ENCODE assay signal across 18 cellular contexts in genomic region chr3:62041681-62042080, GRCh38.
DNase-seq lines count a peak whose midpoint lies in the region; ATAC-seq, FAIRE-seq and TF ChIP-seq lines count a peak whose summit lies in the region.
"Had no signal": no experiment of that assay in that cellular context is flagged by ENCODE, and none has a peak within 500 bp of the region (broad histone marks: within the 10 kb centered on the region; RNA-seq: fewer than 3 reads in every experiment).

No MANE protein-coding gene starts in this region.

- no peak for ATAC-seq in HepG2
- ATAC-seq in right lobe of liver = no peak
- ATAC-seq in GM12878 = peak; percentile 51
- no peak for ATAC-seq in HG02678 (IDR thresholded peaks at IDR 0.05; ENCODE audit: unreplicated experiment)
- no peak for ATAC-seq in HG03354 (IDR thresholded peaks at IDR 0.05; ENCODE audit: poor library complexity, severe bottlenecking, unreplicated experiment)
- ATAC-seq: A549 had no signal

- H3K27ac Mint-ChIP-seq in activated CD4-positive, alpha-beta memory T cell treated with anti-CD3 and anti-CD28 coated beads for 36 hours = no peak overlapping the region
- H3K27ac Mint-ChIP-seq: CD4-positive, alpha-beta T cell had no signal

- H3K4me3 Mint-ChIP-seq in activated CD4-positive, alpha-beta memory T cell treated with anti-CD3 and anti-CD28 coated beads for 36 hours = no peak overlapping the region
- H3K4me3 Mint-ChIP-seq: CD4-positive, alpha-beta T cell had no signal

- SMC1A ChIA-PET in GM12878 (lab: Charles Lee; ENCODE audit: uncharacterized antibody, unreplicated experiment) = no interaction called here

- no peaks in the 10 kb centered on the region for H3K4me1 Mint-ChIP-seq in activated CD4-positive, alpha-beta memory T cell treated with anti-CD3 and anti-CD28 coated beads for 36 hours (ENCODE audit: low read depth)

- H3K79me2 ChIP-seq in HepG2 (ENCODE audit: insufficient read depth, low read length) (no peaks in the 10 kb centered on the region), GM12878 (ENCODE audit: control insufficient read depth, insufficient read depth, low read length) (no peaks in the 10 kb centered on the region)

- H3K9me3 ChIP-seq in HepG2 (ENCODE audit: low read length) = no peaks in the 10 kb centered on the region
- no peaks in the 10 kb centered on the region for H3K9me3 ChIP-seq in right lobe of liver
- H3K9me3 ChIP-seq in GM12878 (replicated peaks; ENCODE audit: control insufficient read depth, insufficient read depth, low read length) = no peaks in the 10 kb centered on the region
- H3K9me3 ChIP-seq: A549, Caco-2, HAP-1 had no signal

- H3K27me3 ChIP-seq in HepG2 (ENCODE audit: control insufficient read depth in 1 of 2, insufficient read depth in 2 of 2, low read length in 2 of 2) (no peaks in the 10 kb centered on the region), right lobe of liver (no peaks in the 10 kb centered on the region), GM12878 (replicated peaks in 1 of 2; ENCODE audit: control insufficient read depth in 2 of 2, insufficient read depth in 2 of 2, low read length in 1 of 2) (no peaks in the 10 kb centered on the region)

- WGBS in HepG2 (ENCODE audit: low lambda C conversion rate) = 68% methylated on average over 4 of the region's 4 CpGs
- WGBS in right lobe of liver (ENCODE audit: insufficient coverage, low coverage, low lambda C conversion rate, missing lambda C conversion rate) = 93% methylated on average over 4 of the region's 4 CpGs
- WGBS in GM12878 (ENCODE audit: insufficient coverage, insufficient replicate concordance, low lambda C conversion rate, missing lambda C conversion rate) = 61% methylated on average over 4 of the region's 4 CpGs

- TF ChIP-seq POLR2A in HepG2 (IDR thresholded peaks at IDR 0.05; ENCODE audit: insufficient read depth in 1 of 2, low read depth in 2 of 2, low read length in 2 of 2) (no peak), right lobe of liver (IDR thresholded peaks at IDR 0.05) (no peak), GM12878 (IDR thresholded peaks at IDR 0.05; ENCODE audit: low read depth, low read length) (no peak)

- H3K4me3 ChIP-seq in HepG2 (replicated peaks in 1 of 3; ENCODE audit: insufficient read depth in 1 of 3, low read depth in 2 of 3, low read length in 3 of 3) = no peak overlapping the region
- no peak overlapping the region for H3K4me3 ChIP-seq in right lobe of liver
- no peak overlapping the region for H3K4me3 ChIP-seq in GM12878
- H3K4me3 ChIP-seq: A549, HAP-1 had no signal

- POLR2A ChIA-PET in HepG2 (lab: Yijun Ruan, JAX) (no interaction called here), GM12878 (lab: Charles Lee) (no interaction called here)
- POLR2A ChIA-PET in activated CD4-positive, alpha-beta memory T cell treated with anti-CD3 and anti-CD28 coated beads for 36 hours (lab: Charles Lee) = no interaction called here

- FAIRE-seq in HepG2 (lab: Jason Lieb, UNC) (no peak), GM12878 (lab: Jason Lieb, UNC) (no peak)
- FAIRE-seq: A549, D721Med, G401.6 had no signal

- no peaks in the 10 kb centered on the region for H3K9me3 Mint-ChIP-seq in activated CD4-positive, alpha-beta memory T cell treated with anti-CD3 and anti-CD28 coated beads for 36 hours
- H3K9me3 Mint-ChIP-seq: CD4-positive, alpha-beta T cell had no signal

- CTCF ChIA-PET in HepG2 (lab: Yijun Ruan, JAX; ENCODE audit: low intra/inter-chr PET ratio, low total read pairs) = no interaction called here
- CTCF ChIA-PET in GM12878 (lab: Yijun Ruan, JAX) = interaction anchor here (1.1 to 1.4 kb wide), 2 partner anchors 9 to 28 kb away, joined by 3 read pairs; no protein-coding TSS in a partner anchor
- CTCF ChIA-PET in activated CD4-positive, alpha-beta memory T cell treated with anti-CD3 and anti-CD28 coated beads for 36 hours (lab: Charles Lee) = no interaction called here

- no peak overlapping the region for H3K4me2 ChIP-seq in HepG2 (ENCODE audit: low read depth, low read length)
- no peak overlapping the region for H3K4me2 ChIP-seq in GM12878 (ENCODE audit: control insufficient read depth, insufficient read depth)
- H3K4me2 ChIP-seq: A549 had no signal

- DNase-seq in HepG2 (ENCODE audit: low spot score) (no peak), right lobe of liver (no peak), GM12878 (ENCODE audit: low read depth, low spot score) (no peak), kidney tubule cell (ENCODE audit: low spot score) (peak; percentile 57)
- no peak for DNase-seq in activated CD4-positive, alpha-beta memory T cell treated with anti-CD3 and anti-CD28 coated beads for 36 hours
- DNase-seq: AML-193; Caco-2; CD4-positive, alpha-beta T cell; IMR-90; KBM-7 had no signal

- H3K9ac ChIP-seq in HepG2 (ENCODE audit: insufficient read depth, low read depth, low read length) = no peak overlapping the region
- H3K9ac ChIP-seq in GM12878 (ENCODE audit: control insufficient read depth, insufficient read depth, low read length) = no peak overlapping the region

- in situ Hi-C loops in HepG2 (cut with HindIII; ENCODE audit: extremely low pct_ligation_motif_present, low pct_unique_long_range_greater_than_20kb) (no loop called here), GM12878 (cut with MboI) (no loop called here)

- H3K4me1 ChIP-seq in HepG2 (ENCODE audit: insufficient read depth, low read length) (no peaks in the 10 kb centered on the region), right lobe of liver (no peaks in the 10 kb centered on the region), GM12878 (ENCODE audit: control insufficient read depth, insufficient read depth, low read length) (no peaks in the 10 kb centered on the region)
- H3K4me1 ChIP-seq: A549, Caco-2, HAP-1 had no signal

- no peaks in the 10 kb centered on the region for H3K36me3 Mint-ChIP-seq in activated CD4-positive, alpha-beta memory T cell treated with anti-CD3 and anti-CD28 coated beads for 36 hours

- no peak overlapping the region for H2AFZ ChIP-seq in HepG2 (ENCODE audit: low read length)
- H2AFZ ChIP-seq in GM12878 (ENCODE audit: control insufficient read depth, low read depth, low read length) = no peak overlapping the region

- no peaks in the 10 kb centered on the region for H3K27me3 Mint-ChIP-seq in activated CD4-positive, alpha-beta memory T cell treated with anti-CD3 and anti-CD28 coated beads for 36 hours
- H3K27me3 Mint-ChIP-seq: CD4-positive, alpha-beta T cell had no signal

- BruUV-seq in HepG2 (replicated peaks; lab: Mats Ljungman, UMichigan) = no TSS peak
- no TSS peak for BruUV-seq in GM12878 (replicated peaks; lab: Mats Ljungman, UMichigan)

- RAD21 ChIA-PET in GM12878 (lab: Charles Lee; ENCODE audit: unreplicated experiment) = no interaction called here

- TF ChIP-seq RAD21 in HepG2 (CRISPR knock-in tag; IDR thresholded peaks at IDR 0.05) = no peak
- no peak for TF ChIP-seq RAD21 in GM12878 (IDR thresholded peaks at IDR 0.05; ENCODE audit: insufficient read depth, low read depth, low read length)

- no peaks in the 10 kb centered on the region; the same call in 1 of the 2 replicates for H4K20me1 ChIP-seq in HepG2 (ENCODE audit: insufficient read depth, low read length)
- no peaks in the 10 kb centered on the region for H4K20me1 ChIP-seq in GM12878 (ENCODE audit: control insufficient read depth, insufficient read depth)

- intact Hi-C loops in HepG2 (cut with micrococcal nuclease; ENCODE audit: unreplicated experiment) = no loop called here
- intact Hi-C loops in right lobe of liver (cut with DNase I) = no loop called here
- intact Hi-C loops in GM12878 (cut with micrococcal nuclease; ENCODE audit: unreplicated experiment) = no loop called here
- intact Hi-C loops in activated CD4-positive, alpha-beta memory T cell treated with anti-CD3 and anti-CD28 coated beads for 36 hours (cut with micrococcal nuclease) = no loop called here

- TF ChIP-seq EP300 in HepG2 (IDR thresholded peaks at IDR 0.05; ENCODE audit: low read depth in 2 of 2, low read length in 2 of 2) (no peak), HepG2 (CRISPR knock-in tag; IDR thresholded peaks at IDR 0.05; ENCODE audit: borderline replicate concordance) (no peak), GM12878 (IDR thresholded peaks at IDR 0.05; ENCODE audit: borderline replicate concordance in 1 of 2, control insufficient read depth in 1 of 2, low read depth in 2 of 2, low read length in 2 of 2) (no peak)

- TF ChIP-seq CTCF in HepG2 (CRISPR knock-in tag; IDR thresholded peaks at IDR 0.05) (no peak), right lobe of liver (IDR thresholded peaks at IDR 0.05) (no peak), GM12878 (IDR thresholded peaks at IDR 0.05 in 2 of 3, conservative IDR thresholded peaks at IDR 0.05 in 1 of 3; ENCODE audit: control insufficient read depth in 2 of 3, extremely low read depth in 1 of 3, insufficient read depth in 1 of 3, low read depth in 3 of 3, low read length in 3 of 3) (no peak)

- no peak overlapping the region for H3K27ac ChIP-seq in HepG2 (ENCODE audit: extremely low read length, insufficient read depth, low read length)
- H3K27ac ChIP-seq in right lobe of liver = no peak overlapping the region
- H3K27ac ChIP-seq in GM12878 (ENCODE audit: control insufficient read depth, insufficient read depth) = no peak overlapping the region
- H3K27ac ChIP-seq: 22Rv1, A549, C4-2B had no signal

- no peaks in the 10 kb centered on the region for H3K36me3 ChIP-seq in HepG2 (replicated peaks in 1 of 2; ENCODE audit: control insufficient read depth in 1 of 2, insufficient read depth in 2 of 2, low read length in 2 of 2)
- no peaks in the 10 kb centered on the region for H3K36me3 ChIP-seq in right lobe of liver
- no peaks in the 10 kb centered on the region for H3K36me3 ChIP-seq in GM12878 (ENCODE audit: control insufficient read depth in 2 of 2, insufficient read depth in 2 of 2, low read length in 1 of 2)
- H3K36me3 ChIP-seq: HAP-1 had no signal

TF ChIP-seq in HepG2, 621 proteins besides CTCF, POLR2A, EP300 and RAD21 (continues in another document):
- TF ChIP-seq CREB1 (IDR thresholded peaks at IDR 0.05) (peak; percentile 77), CREB1 (CRISPR knock-in tag; IDR thresholded peaks at IDR 0.05) (no peak)

TF ChIP-seq in GM12878, 131 proteins besides CTCF, POLR2A, EP300 and RAD21:
- TF ChIP-seq STAT1 (conservative IDR thresholded peaks at IDR 0.05) (no peak), STAT3 (IDR thresholded peaks at IDR 0.05; ENCODE audit: low read depth, low read length) (no peak)
